Comparison of ENCODE assay signal across 38 cellular contexts in the genomic region with DNA sequence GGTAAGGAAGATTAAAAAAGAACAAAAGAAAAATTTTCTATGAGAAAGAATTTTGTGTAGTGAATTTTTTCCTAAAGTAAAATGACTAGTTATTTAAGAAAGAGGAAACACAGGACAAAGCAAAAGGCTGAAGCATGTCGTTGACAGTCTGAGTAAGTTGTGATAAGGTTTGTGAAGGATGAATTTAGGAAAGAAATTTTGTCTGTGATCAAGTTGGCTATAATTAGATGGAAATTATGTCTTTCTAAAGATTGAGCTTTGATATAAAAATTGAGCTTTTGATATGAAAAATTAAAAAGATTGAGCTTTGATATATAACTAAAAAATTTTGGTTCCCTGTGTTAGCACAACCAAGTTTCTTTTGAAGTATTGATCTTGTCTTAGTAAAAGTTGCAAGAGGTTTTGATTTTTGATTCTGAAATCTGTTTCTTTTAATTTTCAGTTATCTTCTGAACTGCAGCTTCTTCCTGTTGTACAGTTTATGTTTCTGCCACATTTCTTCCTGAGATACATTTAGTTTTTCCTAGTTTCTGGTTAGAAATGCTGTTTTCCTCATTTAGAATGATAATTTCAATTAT.
"Had no signal": no experiment of that assay in that cellular context is flagged by ENCODE, and none has a peak within 500 bp of the region (broad histone marks: within the 10 kb centered on the region; RNA-seq: fewer than 3 reads in every experiment).

No MANE protein-coding gene starts in this region.

- H3K4me3 ChIP-seq: adrenal gland, body of pancreas, breast epithelium had no signal

- H3K27ac Mint-ChIP-seq: activated CD4-positive, alpha-beta memory T cell treated with anti-CD3 and anti-CD28 coated beads, Interleukin-2, amount 10 ng/mL, durations not matched to agents 7 days and 5 days; activated CD4-positive, alpha-beta T cell treated with anti-CD3 and anti-CD28 coated beads for 36 hours; activated CD4-positive, alpha-beta T cell treated with anti-CD3 and anti-CD28 coated beads, Interleukin-2, amount 10 ng/mL, durations not matched to agents 7 days and 5 days; activated CD8-positive, alpha-beta memory T cell treated with anti-CD3 and anti-CD28 coated beads, Interleukin-2, amount 10 ng/mL, durations not matched to agents 7 days and 5 days; activated CD8-positive, alpha-beta T cell treated with anti-CD3 and anti-CD28 coated beads, Interleukin-2, amount 10 ng/mL, durations not matched to agents 7 days and 5 days; activated naive CD4-positive, alpha-beta T cell treated with anti-CD3 and anti-CD28 coated beads for 36 hours; activated naive CD4-positive, alpha-beta T cell treated with anti-CD3 and anti-CD28 coated beads, Interleukin-2, amount 50 U/mL, for 72 hours; activated naive CD8-positive, alpha-beta T cell treated with anti-CD3 and anti-CD28 coated beads for 36 hours; activated T-cell treated with anti-CD3 and anti-CD28 coated beads, Interleukin-2, amount 50 U/mL, for 24 hours; activated T-cell treated with anti-CD3 and anti-CD28 coated beads, Interleukin-2, amount 50 U/mL, for 72 hours; activated T-helper 1 cell treated with anti-CD3 and anti-CD28 coated beads, Interleukin-12 subunit alpha, Interleukin-12 subunit beta, Interleukin-2, Interleukin-4 antibody, amounts not matched to agents 30 ng/mL and 10 ng/mL and 1 ng/mL, durations not matched to agents 14 hours and 24 hours and 36 hours; activated T-helper 17 cell treated with anti-CD3 and anti-CD28 coated beads, Interleukin-2, amount 50 U/mL, for 72 hours; T-helper 1 cell treated with Interleukin-12 subunit alpha and Interleukin-12 subunit beta and Interleukin-4 antibody, amounts not matched to agents 30 μg/mL and 1 μg/mL, for 36 hours; T-helper 2 cell treated with Interferon-gamma antibody and Interleukin-4, amounts not matched to agents 5 μg/mL and 100 μg/mL, for 36 hours; WTC11 had no signal

- H3K27ac ChIP-seq: adrenal gland, body of pancreas, brain microvascular endothelial cell, breast epithelium, WERI-Rb-1 had no signal

- FAIRE-seq: astrocyte, colon had no signal

- H3K27me3 ChIP-seq: adrenal gland, body of pancreas, brain microvascular endothelial cell, breast epithelium had no signal

- H3K36me3 ChIP-seq: adrenal gland, brain microvascular endothelial cell, breast epithelium, WERI-Rb-1 had no signal

- DNase-seq: activated CD4-positive, alpha-beta memory T cell treated with anti-CD3 and anti-CD28 coated beads, Interleukin-2, amount 10 ng/mL, durations not matched to agents 7 days and 5 days; activated CD4-positive, alpha-beta T cell treated with anti-CD3 and anti-CD28 coated beads for 1 hour; activated CD4-positive, alpha-beta T cell treated with anti-CD3 and anti-CD28 coated beads for 36 hours; activated CD4-positive, alpha-beta T cell treated with anti-CD3 and anti-CD28 coated beads for 48 hours; activated CD4-positive, alpha-beta T cell treated with anti-CD3 and anti-CD28 coated beads, Interleukin-2, amount 10 ng/mL, durations not matched to agents 7 days and 5 days; activated CD4-positive, alpha-beta T cell treated with anti-CD3 and anti-CD28 coated beads, Interleukin-2, amount 50 U/mL, for 48 hours; activated CD4-positive, CD25-positive, alpha-beta regulatory T cell; activated CD8-positive, alpha-beta memory T cell treated with anti-CD3 and anti-CD28 coated beads for 24 hours; activated CD8-positive, alpha-beta memory T cell treated with anti-CD3 and anti-CD28 coated beads, Interleukin-2, amount 10 ng/mL, durations not matched to agents 7 days and 5 days; activated CD8-positive, alpha-beta memory T cell treated with anti-CD3 and anti-CD28 coated beads, Interleukin-2, amount 50 U/mL, for 48 hours; activated CD8-positive, alpha-beta T cell treated with anti-CD3 and anti-CD28 coated beads, Interleukin-2, amount 10 ng/mL, durations not matched to agents 7 days and 5 days; activated effector memory CD4-positive, alpha-beta T cell treated with anti-CD3 and anti-CD28 coated beads, Interleukin-2, amount 50 U/mL, for 16 hours; activated gamma-delta T cell treated with Interleukin-2 at 50 U/mL for 16 hours; activated naive CD4-positive, alpha-beta T cell; activated naive CD4-positive, alpha-beta T cell treated with anti-CD3 and anti-CD28 coated beads for 36 hours; activated naive CD4-positive, alpha-beta T cell treated with anti-CD3 and anti-CD28 coated beads, Interleukin-2, amount 50 U/mL, for 16 hours; activated naive CD8-positive, alpha-beta T cell treated with anti-CD3 and anti-CD28 coated beads for 36 hours; activated T-cell treated with anti-CD3 and anti-CD28 coated beads, Interleukin-2, amount 50 U/mL, for 24 hours; activated T-cell treated with anti-CD3 and anti-CD28 coated beads, Interleukin-2, amount 50 U/mL, for 72 hours; adrenal gland; amniotic stem cell; aorta; body of pancreas; brain microvascular endothelial cell; central memory CD4-positive, alpha-beta T cell; T-helper 2 cell; T-helper 9 cell; WERI-Rb-1 had no signal

- H3K4me3 Mint-ChIP-seq: activated CD4-positive, alpha-beta memory T cell treated with anti-CD3 and anti-CD28 coated beads, Interleukin-2, amount 10 ng/mL, durations not matched to agents 7 days and 5 days; activated CD4-positive, alpha-beta T cell treated with anti-CD3 and anti-CD28 coated beads for 36 hours; activated CD4-positive, alpha-beta T cell treated with anti-CD3 and anti-CD28 coated beads, Interleukin-2, amount 10 ng/mL, durations not matched to agents 7 days and 5 days; activated CD8-positive, alpha-beta memory T cell treated with anti-CD3 and anti-CD28 coated beads, Interleukin-2, amount 10 ng/mL, durations not matched to agents 7 days and 5 days; activated CD8-positive, alpha-beta T cell treated with anti-CD3 and anti-CD28 coated beads, Interleukin-2, amount 10 ng/mL, durations not matched to agents 7 days and 5 days; activated naive CD4-positive, alpha-beta T cell treated with anti-CD3 and anti-CD28 coated beads for 36 hours; activated naive CD8-positive, alpha-beta T cell treated with anti-CD3 and anti-CD28 coated beads for 36 hours; activated T-cell treated with anti-CD3 and anti-CD28 coated beads, Interleukin-2, amount 50 U/mL, for 24 hours; activated T-cell treated with anti-CD3 and anti-CD28 coated beads, Interleukin-2, amount 50 U/mL, for 72 hours; activated T-helper 1 cell treated with anti-CD3 and anti-CD28 coated beads, Interleukin-12 subunit alpha, Interleukin-12 subunit beta, Interleukin-2, Interleukin-4 antibody, amounts not matched to agents 30 ng/mL and 10 ng/mL and 1 ng/mL, durations not matched to agents 14 hours and 24 hours and 36 hours; activated T-helper 17 cell treated with anti-CD3 and anti-CD28 coated beads, Interleukin-2, amount 50 U/mL, for 72 hours; T-helper 1 cell treated with Interleukin-12 subunit alpha and Interleukin-12 subunit beta and Interleukin-4 antibody, amounts not matched to agents 30 μg/mL and 1 μg/mL, for 36 hours; T-helper 2 cell treated with Interferon-gamma antibody and Interleukin-4, amounts not matched to agents 5 μg/mL and 100 μg/mL, for 36 hours; WTC11 had no signal

- ATAC-seq: activated CD4-positive, alpha-beta T cell treated with anti-CD3 and anti-CD28 coated beads for 36 hours; activated CD4-positive, CD25-positive, alpha-beta regulatory T cell treated with anti-CD3 and anti-CD28 coated beads, Interleukin-2, amount 50 U/mL, for 24 hours; activated CD8-positive, alpha-beta memory T cell treated with anti-CD3 and anti-CD28 coated beads, Interleukin-2, amount 10 ng/mL, durations not matched to agents 7 days and 5 days; activated CD8-positive, alpha-beta T cell treated with anti-CD3 and anti-CD28 coated beads, Interleukin-2, amount 10 ng/mL, durations not matched to agents 7 days and 5 days; activated naive CD4-positive, alpha-beta T cell treated with anti-CD3 and anti-CD28 coated beads, Interleukin-2, amount 50 U/mL, for 72 hours; activated T-cell treated with anti-CD3 and anti-CD28 coated beads, Interleukin-2, amount 50 U/mL, for 72 hours; activated T-helper 17 cell treated with anti-CD3 and anti-CD28 coated beads, Interleukin-2, amount 50 U/mL, for 72 hours; body of pancreas; WTC11 had no signal

- H3K4me1 ChIP-seq: adrenal gland, body of pancreas, breast epithelium had no signal

- H3K4me1 Mint-ChIP-seq: activated CD8-positive, alpha-beta memory T cell treated with anti-CD3 and anti-CD28 coated beads, Interleukin-2, amount 10 ng/mL, durations not matched to agents 7 days and 5 days; WTC11 had no signal

- H3K9me3 ChIP-seq: adrenal gland, body of pancreas, breast epithelium had no signal

- H3K36me3 Mint-ChIP-seq: activated naive CD8-positive, alpha-beta T cell treated with anti-CD3 and anti-CD28 coated beads for 36 hours had no signal

- H3K9me3 Mint-ChIP-seq: activated CD4-positive, alpha-beta memory T cell treated with anti-CD3 and anti-CD28 coated beads, Interleukin-2, amount 10 ng/mL, durations not matched to agents 7 days and 5 days; activated naive CD4-positive, alpha-beta T cell treated with anti-CD3 and anti-CD28 coated beads, Interleukin-2, amount 50 U/mL, for 72 hours; activated T-cell treated with anti-CD3 and anti-CD28 coated beads, Interleukin-2, amount 50 U/mL, for 24 hours; activated T-helper 17 cell treated with anti-CD3 and anti-CD28 coated beads, Interleukin-2, amount 50 U/mL, for 72 hours had no signal
